ENCODE assay signal across 8 cellular contexts in genomic region chr6:17885079-17885478, GRCh38.
A peak's percentile ranks its signal among the peaks of the same experiment; 100 is the strongest.
DNase-seq lines count a peak whose midpoint lies in the region; ATAC-seq and TF ChIP-seq lines count a peak whose summit lies in the region.

No MANE protein-coding gene starts in this region.

- peak overlapping the region; percentile 59 for H3K4me2 ChIP-seq in osteoblast (ENCODE audit: insufficient read depth, low read length)

- no peaks in the 10 kb centered on the region for H3K36me3 ChIP-seq in osteoblast (ENCODE audit: insufficient read depth, low read length)

- peaks cover 52% of the 10 kb centered on the region for H3K79me2 ChIP-seq in osteoblast (ENCODE audit: insufficient read depth, low read length)

- no peaks in the 10 kb centered on the region for H3K27me3 ChIP-seq in osteoblast (ENCODE audit: insufficient read depth, low read length)

- no peaks in the 10 kb centered on the region for H3K9me3 ChIP-seq in osteoblast (ENCODE audit: low read depth, low read length)

- ATAC-seq in HG02798 (IDR thresholded peaks at IDR 0.05; ENCODE audit: poor library complexity, unreplicated experiment) = peak; percentile 38

- peak overlapping the region; percentile 31 for H3K4me3 ChIP-seq in osteoblast (ENCODE audit: insufficient read depth, low read length)

- H4K20me1 ChIP-seq in osteoblast (ENCODE audit: insufficient read depth, low read length) = no peaks in the 10 kb centered on the region

- in situ Hi-C loops in ACHN (cut with HindIII; ENCODE audit: low pct_ligation_motif_present, low pct_unique_long_range_greater_than_20kb, low sequenced_read_pairs) = no loop called here
- in situ Hi-C loops in GM13976 (cut with MboI; ENCODE audit: low sequenced_read_pairs, unreplicated experiment) = no loop called here

- H2AFZ ChIP-seq in osteoblast (ENCODE audit: low read length) = no peak overlapping the region

- TF ChIP-seq CTCF in osteoblast (IDR thresholded peaks at IDR 0.05; ENCODE audit: extremely low read depth, low read depth, low read length) (no peak), GM13976 (IDR thresholded peaks at IDR 0.05; ENCODE audit: borderline replicate concordance, control extremely low read depth, extremely low read depth, insufficient read depth, missing control alignments) (no peak)

- H3K4me1 ChIP-seq in osteoblast (ENCODE audit: insufficient read depth, low read length) = peaks cover 32% of the 10 kb centered on the region

- peak overlapping the region; percentile 71 for H3K27ac ChIP-seq in osteoblast (ENCODE audit: low read depth, low read length)

- DNase-seq in NCI-H82 (lab: John Stamatoyannopoulos, UW) (peak; percentile 30), NCI-H82 treated with DMSO at 0.1 percent for 48 hours (lab: John Stamatoyannopoulos, UW; ENCODE audit: unreplicated experiment) (no peak), OCI-M1 (lab: John Stamatoyannopoulos, UW) (peak; percentile 86), osteoblast (ENCODE audit: insufficient read length, low spot score, missing footprints) (peak; percentile 35), ACHN (no peak), GM13976 (ENCODE audit: low spot score) (no peak)
- no peak for DNase-seq in activated CD8-positive, alpha-beta memory T cell treated with anti-CD3 and anti-CD28 coated beads for 24 hours

Comparison
In these comparisons a context has a peak if more than half of its experiments do, and no peak if none do; other contexts are left out.
1. DNase-seq: peak in NCI-H82 (single experiment), OCI-M1 (single experiment) and osteoblast (single experiment); none in NCI-H82 treated with DMSO at 0.1 percent for 48 hours (single experiment), ACHN (single experiment), GM13976 (single experiment) and activated CD8-positive, alpha-beta memory T cell treated with anti-CD3 and anti-CD28 coated beads for 24 hours (single experiment).